In genomic region chr16:24568392-24568791, GRCh38 we compare ENCODE assay signal across 10 cellular contexts. TPM values are rescaled to one million over a fixed set of nuclear protein-coding genes. Genes with fewer than 3 reads are reported as not detected.
DNase-seq lines count a peak whose midpoint lies in the region; ATAC-seq and TF ChIP-seq lines count a peak whose summit lies in the region.
"Had no signal": no experiment of that assay in that cellular context is flagged by ENCODE, and none has a peak within 500 bp of the region (broad histone marks: within the 10 kb centered on the region; RNA-seq: fewer than 3 reads in every experiment).

No MANE protein-coding gene starts in this region.

- no peaks in the 10 kb centered on the region for H3K79me2 ChIP-seq in PC-9 (ENCODE audit: low read depth)

- no peak overlapping the region for H3K4me2 ChIP-seq in PC-9

- no peaks in the 10 kb centered on the region; the same call in 1 of the 2 replicates for H3F3A ChIP-seq in PC-9 (ENCODE audit: insufficient read depth, low read depth)

- no peak overlapping the region for H3K27ac ChIP-seq in PC-9

- H3K36me3 Mint-ChIP-seq in stimulated activated naive B cell treated with anti-CD40 and anti-IgM and Interleukin-4, amounts not matched to agents 10 μg/mL and 1 μg/mL and 100 μg/mL, for 72 hours, result peaks cover 52 to 70% of the 10 kb centered on the region in 2 donors

- no peaks in the 10 kb centered on the region; the same call in 1 of the 2 replicates for H3K9me3 ChIP-seq in PC-9 (ENCODE audit: insufficient read depth, low read depth)

- CTCF ChIA-PET in PC-9 (lab: Charles Lee), result interaction anchor here (0.7 to 1.1 kb wide), 2 partner anchors 233 to 556 kb away, joined by 3 read pairs; no protein-coding TSS in a partner anchor

- no peaks in the 10 kb centered on the region for H3K27me3 ChIP-seq in PC-9 (ENCODE audit: insufficient read depth, low read depth)

- peaks cover 63% of the 10 kb centered on the region for H3K36me3 ChIP-seq in PC-9 (ENCODE audit: low read depth)

- POLR2A ChIA-PET in PC-9 (lab: Charles Lee; ENCODE audit: unreplicated experiment), result no interaction called here

- peaks cover 6 to 13% of the 10 kb centered on the region in 2 donors for H3K9me3 Mint-ChIP-seq in stimulated activated naive B cell treated with anti-CD40 and anti-IgM and Interleukin-4, amounts not matched to agents 10 μg/mL and 1 μg/mL and 100 μg/mL, for 72 hours

- TF ChIP-seq CTCF in PC-9 (conservative IDR thresholded peaks at IDR 0.05), result peak; percentile 59
- peak; percentile 41 for TF ChIP-seq CTCF in epithelial cell of proximal tubule (conservative IDR thresholded peaks at IDR 0.05; ENCODE audit: low read depth, low read length)

- H3K4me1 ChIP-seq in PC-9 (replicated peaks; ENCODE audit: insufficient read depth), result no peaks in the 10 kb centered on the region

- peak overlapping the region; percentile 2 for H3K27ac Mint-ChIP-seq in stimulated activated naive B cell treated with anti-CD40 and anti-IgM and Interleukin-4, amounts not matched to agents 10 μg/mL and 1 μg/mL and 100 μg/mL, for 72 hours

- ATAC-seq in stimulated activated naive B cell treated with anti-CD40 and anti-IgM and Interleukin-4, amounts not matched to agents 10 μg/mL and 1 μg/mL and 100 μg/mL, for 72 hours (replicated peaks), result no peak
- no peak for ATAC-seq in GM19023 (IDR thresholded peaks at IDR 0.05; ENCODE audit: unreplicated experiment)

- H3K4me3 Mint-ChIP-seq in stimulated activated naive B cell treated with anti-CD40 and anti-IgM and Interleukin-4, amounts not matched to agents 10 μg/mL and 1 μg/mL and 100 μg/mL, for 72 hours, result no peak overlapping the region

- no TSS peak for BruUV-seq in PC-9 (replicated peaks; lab: Mats Ljungman, UMichigan)

- intact Hi-C loops in PC-9 (cut with micrococcal nuclease; ENCODE audit: unreplicated experiment), result loop anchor here (5.0 to 10.0 kb wide), 2 partner anchors 206 to 234 kb away; no protein-coding TSS in a partner anchor

- H3K9me2 ChIP-seq in PC-9 (ENCODE audit: insufficient read depth), result no peaks in the 10 kb centered on the region

- H3K4me3 ChIP-seq in PC-9 (no peak overlapping the region), epithelial cell of proximal tubule (ENCODE audit: low read depth, low read length) (no peak overlapping the region)

- no peak overlapping the region for H2AFZ ChIP-seq in PC-9

- DNase-seq in NCI-H524 (lab: John Stamatoyannopoulos, UW), result peak; percentile 8 to 50
- DNase-seq in NCI-H524 treated with DMSO at 0.1 percent for 48 hours (lab: John Stamatoyannopoulos, UW), result no peak
- peak in 1 of 2 experiments; percentile 44 for DNase-seq in PC-9
- DNase-seq in epithelial cell of proximal tubule (ENCODE audit: low read depth), result no peak
- DNase-seq in stimulated activated naive B cell treated with anti-CD40 and anti-IgM and Interleukin-4, amounts not matched to agents 10 μg/mL and 1 μg/mL and 100 μg/mL, for 72 hours, result no peak
- DNase-seq in stimulated activated CD4-positive, alpha-beta T cell treated with anti-CD3 and anti-CD28 coated beads, Interleukin-4, amount 100 ng/mL, for 1 hour, result no peak
- DNase-seq in COLO829 (ENCODE audit: low spot score), result no peak
- DNase-seq: effector CD4-positive, alpha-beta T cell; KBM-7 had no signal

- H4K20me1 ChIP-seq in PC-9 (ENCODE audit: insufficient read depth), result no peaks in the 10 kb centered on the region

- H3K4me1 Mint-ChIP-seq in stimulated activated naive B cell treated with anti-CD40 and anti-IgM and Interleukin-4, amounts not matched to agents 10 μg/mL and 1 μg/mL and 100 μg/mL, for 72 hours, result peaks cover 0 to 8% of the 10 kb centered on the region in 2 donors

- H3K27me3 Mint-ChIP-seq in stimulated activated naive B cell treated with anti-CD40 and anti-IgM and Interleukin-4, amounts not matched to agents 10 μg/mL and 1 μg/mL and 100 μg/mL, for 72 hours, result no peaks in the 10 kb centered on the region

RNA-seq across cellular contexts. Expression of gene RBBP6, which starts 29.0 kb away (rescaled TPM):
- 76.6 and 86.7 TPM in 2 replicates for total RNA-seq in PC-9 (2021)
- total RNA-seq in epithelial cell of proximal tubule, result 16.8 and 27.9 TPM in 2 replicates

Comparison
In these comparisons a context has a peak if more than half of its experiments do, and no peak if none do; other contexts are left out.
1. DNase-seq: peak in NCI-H524 (2 of 2); none in NCI-H524 treated with DMSO at 0.1 percent for 48 hours (single experiment), epithelial cell of proximal tubule (single experiment), stimulated activated naive B cell treated with anti-CD40 and anti-IgM and Interleukin-4, amounts not matched to agents 10 μg/mL and 1 μg/mL and 100 μg/mL, for 72 hours (single experiment), stimulated activated CD4-positive, alpha-beta T cell treated with anti-CD3 and anti-CD28 coated beads, Interleukin-4, amount 100 ng/mL, for 1 hour (single experiment) and COLO829 (single experiment).